Comparison of ENCODE assay signal across 8 cellular contexts in genomic region chr1:50873458-50874187, GRCh38.
DNase-seq lines count a peak whose midpoint lies in the region; ATAC-seq and TF ChIP-seq lines count a peak whose summit lies in the region.

No MANE protein-coding gene starts in this region.

- H3K4me1 ChIP-seq in esophagus squamous epithelium (peaks cover 0 to 8% (median 0%) of the 10 kb centered on the region in 3 donors), neuronal stem cell (ENCODE audit: control insufficient read depth in 2 of 2, insufficient read depth in 1 of 2, low read depth in 1 of 2, low read length in 2 of 2) (no peaks in the 10 kb centered on the region)

- no peak overlapping the region for H2BK120ac ChIP-seq in neuronal stem cell (ENCODE audit: low read depth, low read length)

- H2BK5ac ChIP-seq in neuronal stem cell (ENCODE audit: low read length) = no peak overlapping the region

- H3K14ac ChIP-seq in neuronal stem cell (ENCODE audit: low read length) = no peak overlapping the region

- H2BK15ac ChIP-seq in neuronal stem cell (ENCODE audit: low read length) = no peak overlapping the region

- WGBS in esophagus squamous epithelium, 2 donors = 47 to 57% methylated on average over 5 of the region's 5 CpGs
- WGBS in neuronal stem cell (ENCODE audit: extremely low coverage in 2 of 2, insufficient read length in 2 of 2, insufficient replicate concordance in 1 of 2), 2 donors = no CpG with 5 or more reads among the region's 5 CpGs

- TF ChIP-seq CTCF in CD14-positive monocyte (IDR thresholded peaks at IDR 0.05) (peak; percentile 79), esophagus squamous epithelium (IDR thresholded peaks at IDR 0.05) (peak in 5 of 6 experiments; percentile 42 to 72 (median 50))

- H3K27ac Mint-ChIP-seq in CD14-positive monocyte = peak overlapping the region in 1 of 7 donors; percentile 10

- H3K4me2 ChIP-seq in neuronal stem cell (ENCODE audit: insufficient read depth, low read length, poor library complexity, severe bottlenecking) = no peak overlapping the region

- H3K9me3 ChIP-seq in esophagus squamous epithelium = no peaks in the 10 kb centered on the region
- no peaks in the 10 kb centered on the region for H3K9me3 ChIP-seq in neuronal stem cell (replicated peaks in 1 of 2; ENCODE audit: control insufficient read depth in 2 of 2, insufficient read depth in 1 of 2, low read depth in 1 of 2, low read length in 2 of 2)

- no peak overlapping the region for H3K23ac ChIP-seq in neuronal stem cell (ENCODE audit: low read depth, low read length, poor library complexity)

- H3K27ac ChIP-seq in esophagus squamous epithelium (no peak overlapping the region), neuronal stem cell (replicated peaks; ENCODE audit: low read length) (no peak overlapping the region)

- peak overlapping the region in 1 of 2 donors; percentile 43 for H3K4me3 Mint-ChIP-seq in CD14-positive monocyte

- H3K36me3 Mint-ChIP-seq in CD14-positive monocyte = peaks cover 5% of the 10 kb centered on the region in 2 donors

- H4K91ac ChIP-seq in neuronal stem cell (ENCODE audit: low read depth, low read length, poor library complexity) = no peak overlapping the region

- H3K27me3 Mint-ChIP-seq in CD14-positive monocyte (ENCODE audit: low read depth in 3 of 3) = no peaks in the 10 kb centered on the region

- peak; percentile 97 for ATAC-seq in GM18907 (IDR thresholded peaks at IDR 0.05; ENCODE audit: unreplicated experiment)
- ATAC-seq in HG03095 (IDR thresholded peaks at IDR 0.05; ENCODE audit: unreplicated experiment) = peak; percentile 92

- intact Hi-C loops in CD14-positive monocyte (cut with micrococcal nuclease) = no loop called here
- intact Hi-C loops in esophagus squamous epithelium (cut with DNase I) = no loop called here

- H2AK5ac ChIP-seq in neuronal stem cell (ENCODE audit: low read depth, low read length) = no peak overlapping the region

- no peak overlapping the region for H3K4ac ChIP-seq in neuronal stem cell (ENCODE audit: low read length)

- H3K18ac ChIP-seq in neuronal stem cell (ENCODE audit: low read length) = no peak overlapping the region

- H3K4me1 Mint-ChIP-seq in CD14-positive monocyte = peaks cover 16% of the 10 kb centered on the region

- no peak overlapping the region for H2BK12ac ChIP-seq in neuronal stem cell (ENCODE audit: low read length)

- TF ChIP-seq POLR2A in esophagus squamous epithelium (IDR thresholded peaks at IDR 0.05) = no peak

- no peak overlapping the region for H2AFZ ChIP-seq in neuronal stem cell (ENCODE audit: low read length)

- H3K9ac ChIP-seq in neuronal stem cell (ENCODE audit: low read depth, low read length, poor library complexity) = no peak overlapping the region

- DNase-seq in CD14-positive monocyte (ENCODE audit: low spot score) (peak; percentile 58), NCI-H82 treated with DMSO at 0.1 percent for 48 hours (lab: John Stamatoyannopoulos, UW; ENCODE audit: unreplicated experiment) (peak; percentile 13), esophagus squamous epithelium (lab: John Stamatoyannopoulos, UW) (no peak), neuronal stem cell (ENCODE audit: low spot score) (peak; percentile 15), ureter (ENCODE audit: low spot score) (peak; percentile 50)
- DNase-seq in activated CD8-positive, alpha-beta memory T cell treated with anti-CD3 and anti-CD28 coated beads for 4 hours (ENCODE audit: low read depth in 2 of 2) = peak; percentile 24 to 25

- H4K8ac ChIP-seq in neuronal stem cell (ENCODE audit: low read depth, low read length) = no peak overlapping the region

- H3K27me3 ChIP-seq in esophagus squamous epithelium (no peaks in the 10 kb centered on the region), neuronal stem cell (ENCODE audit: control insufficient read depth in 3 of 3, insufficient read depth in 3 of 3, low read depth in 1 of 3, low read length in 3 of 3) (no peaks in the 10 kb centered on the region)

- H3K9me3 Mint-ChIP-seq in CD14-positive monocyte = peaks cover 0 to 3% (median 0%) of the 10 kb centered on the region in 7 donors

- H3K79me1 ChIP-seq in neuronal stem cell (ENCODE audit: low read depth, low read length) = no peaks in the 10 kb centered on the region

- H3K4me3 ChIP-seq in esophagus squamous epithelium (peak overlapping the region in 1 of 4 donors; percentile 27), neuronal stem cell (ENCODE audit: low read length in 2 of 2) (no peak overlapping the region)

- H3K36me3 ChIP-seq in esophagus squamous epithelium (no peaks in the 10 kb centered on the region), neuronal stem cell (replicated peaks in 1 of 2; ENCODE audit: control insufficient read depth in 2 of 2, insufficient read depth in 2 of 2, low read length in 2 of 2) (no peaks in the 10 kb centered on the region)
